ENCODE assay signal across 19 cellular contexts in genomic region chr20:57980526-57980925, GRCh38.
DNase-seq lines count a peak whose midpoint lies in the region; ATAC-seq and TF ChIP-seq lines count a peak whose summit lies in the region.
"Had no signal": no experiment of that assay in that cellular context is flagged by ENCODE, and none has a peak within 500 bp of the region (broad histone marks: within the 10 kb centered on the region; RNA-seq: fewer than 3 reads in every experiment).

No MANE protein-coding gene starts in this region.

- H3K23ac ChIP-seq in neuronal stem cell (ENCODE audit: low read depth, low read length, poor library complexity) = no peak overlapping the region

- H3K4me1 Mint-ChIP-seq in stimulated activated naive CD8-positive, alpha-beta T cell treated with anti-CD3 and anti-CD28 coated beads, Interleukin-15, amount 100 ng/mL, for 72 hours = no peaks in the 10 kb centered on the region
- H3K4me1 Mint-ChIP-seq in brain = peaks cover 61% of the 10 kb centered on the region

- H3K36me3 Mint-ChIP-seq in brain = no peaks in the 10 kb centered on the region
- no peaks in the 10 kb centered on the region for H3K36me3 Mint-ChIP-seq in activated naive CD4-positive, alpha-beta T cell treated with anti-CD3 and anti-CD28 coated beads, Interleukin-2, amount 50 U/mL, for 72 hours

- no peak overlapping the region for H2BK12ac ChIP-seq in neuronal stem cell (ENCODE audit: low read length)

- H3K4me1 ChIP-seq in neuronal stem cell (ENCODE audit: control insufficient read depth in 2 of 2, insufficient read depth in 1 of 2, low read depth in 1 of 2, low read length in 2 of 2) = peaks cover 3 to 12% of the 10 kb centered on the region in 2 donors

- peak overlapping the region; percentile 20 to 61 for H3K27ac Mint-ChIP-seq in stimulated activated naive CD8-positive, alpha-beta T cell treated with anti-CD3 and anti-CD28 coated beads, Interleukin-15, amount 100 ng/mL, for 72 hours
- H3K27ac Mint-ChIP-seq in brain = peak overlapping the region in 3 of 5 experiments; percentile 41 to 73 (median 61)
- no peak overlapping the region for H3K27ac Mint-ChIP-seq in activated naive CD4-positive, alpha-beta T cell treated with anti-CD3 and anti-CD28 coated beads, Interleukin-2, amount 50 U/mL, for 72 hours

- no peak overlapping the region for H3K18ac ChIP-seq in neuronal stem cell (ENCODE audit: low read length)

- no peak for DNase-seq in stimulated activated naive CD8-positive, alpha-beta T cell treated with anti-CD3 and anti-CD28 coated beads, Interleukin-15, amount 100 ng/mL, for 72 hours
- DNase-seq in stimulated activated naive CD8-positive, alpha-beta T cell treated with anti-CD3 and anti-CD28 coated beads, Interleukin-15, Interleukin-2, amounts not matched to agents 100 U/mL and 50 U/mL, for 24 hours = no peak
- DNase-seq in neuronal stem cell (ENCODE audit: low spot score) = no peak
- DNase-seq in effector CD4-positive, alpha-beta T cell = no peak
- DNase-seq in MV-4-11 (lab: John Stamatoyannopoulos, UW) = no peak
- DNase-seq in activated naive CD4-positive, alpha-beta T cell treated with anti-CD3 and anti-CD28 coated beads, Interleukin-2, amount 50 U/mL, for 72 hours (ENCODE audit: low spot score in 2 of 2) = no peak
- DNase-seq: DND-41, GDM1, MG63, NCI-H1105, NCI-H187, NCI-H446 treated with DMSO at 0.1 percent for 48 hours, NCI-H748 treated with DMSO at 0.1 percent for 48 hours, PC-9 had no signal

- no peak overlapping the region for H3K14ac ChIP-seq in neuronal stem cell (ENCODE audit: low read length)

- H3K4ac ChIP-seq in neuronal stem cell (ENCODE audit: low read length) = no peak overlapping the region

- ATAC-seq in stimulated activated naive CD8-positive, alpha-beta T cell treated with anti-CD3 and anti-CD28 coated beads, Interleukin-15, amount 100 ng/mL, for 72 hours = no peak
- ATAC-seq in stimulated activated naive CD8-positive, alpha-beta T cell treated with anti-CD3 and anti-CD28 coated beads, Interleukin-15, Interleukin-2, amounts not matched to agents 100 U/mL and 50 U/mL, for 24 hours = no peak
- no peak for ATAC-seq in activated naive CD4-positive, alpha-beta T cell treated with anti-CD3 and anti-CD28 coated beads, Interleukin-2, amount 50 U/mL, for 72 hours
- ATAC-seq: GM12878, HCT116 had no signal

- no peak for TF ChIP-seq CTCF in brain (conservative IDR thresholded peaks at IDR 0.05)

- H2BK120ac ChIP-seq in neuronal stem cell (ENCODE audit: low read depth, low read length) = no peak overlapping the region

- H3K27me3 ChIP-seq in neuronal stem cell (ENCODE audit: control insufficient read depth in 3 of 3, insufficient read depth in 3 of 3, low read depth in 1 of 3, low read length in 3 of 3) = peaks cover 0 to 28% (median 0%) of the 10 kb centered on the region in 3 experiments
- H3K27me3 ChIP-seq: MG63 had no signal

- H3K4me3 ChIP-seq in neuronal stem cell (ENCODE audit: low read length in 2 of 2) = no peak overlapping the region
- H3K4me3 ChIP-seq: GM12878, MG63, PC-9 had no signal

- H2AFZ ChIP-seq in neuronal stem cell (ENCODE audit: low read length) = peak overlapping the region; percentile 7
- H2AFZ ChIP-seq: PC-9 had no signal

- H3K27ac ChIP-seq in neuronal stem cell (replicated peaks; ENCODE audit: low read length) = no peak overlapping the region
- H3K27ac ChIP-seq: C4-2B, KMS-11, PC-9 had no signal

- peaks cover 0 to 2% of the 10 kb centered on the region in 2 donors for H3K9me3 ChIP-seq in neuronal stem cell (replicated peaks in 1 of 2; ENCODE audit: control insufficient read depth in 2 of 2, insufficient read depth in 1 of 2, low read depth in 1 of 2, low read length in 2 of 2)
- H3K9me3 ChIP-seq: MG63 had no signal

- WGBS in neuronal stem cell (ENCODE audit: extremely low coverage in 2 of 2, insufficient read length in 2 of 2, insufficient replicate concordance in 1 of 2), 2 donors = no CpG with 5 or more reads among the region's 8 CpGs

- no peak overlapping the region for H2BK15ac ChIP-seq in neuronal stem cell (ENCODE audit: low read length)

- H3K36me3 ChIP-seq in neuronal stem cell (replicated peaks in 1 of 2; ENCODE audit: control insufficient read depth in 2 of 2, insufficient read depth in 2 of 2, low read length in 2 of 2) = no peaks in the 10 kb centered on the region
- H3K36me3 ChIP-seq: MG63 had no signal

- no peak overlapping the region for H2BK5ac ChIP-seq in neuronal stem cell (ENCODE audit: low read length)

- no peak overlapping the region for H3K4me2 ChIP-seq in neuronal stem cell (ENCODE audit: insufficient read depth, low read length, poor library complexity, severe bottlenecking)
- H3K4me2 ChIP-seq: KMS-11, PC-9 had no signal

- H3K9ac ChIP-seq in neuronal stem cell (ENCODE audit: low read depth, low read length, poor library complexity) = no peak overlapping the region
- H3K9ac ChIP-seq: KMS-11 had no signal

- H3K9me3 Mint-ChIP-seq in stimulated activated naive CD8-positive, alpha-beta T cell treated with anti-CD3 and anti-CD28 coated beads, Interleukin-15, amount 100 ng/mL, for 72 hours = no peaks in the 10 kb centered on the region
- peaks cover 0 to 2% (median 0%) of the 10 kb centered on the region in 5 experiments for H3K9me3 Mint-ChIP-seq in brain
- no peaks in the 10 kb centered on the region for H3K9me3 Mint-ChIP-seq in activated naive CD4-positive, alpha-beta T cell treated with anti-CD3 and anti-CD28 coated beads, Interleukin-2, amount 50 U/mL, for 72 hours

- H4K8ac ChIP-seq in neuronal stem cell (ENCODE audit: low read depth, low read length) = no peak overlapping the region

- H3K27me3 Mint-ChIP-seq in stimulated activated naive CD8-positive, alpha-beta T cell treated with anti-CD3 and anti-CD28 coated beads, Interleukin-15, amount 100 ng/mL, for 72 hours = no peaks in the 10 kb centered on the region
- peaks cover 9% of the 10 kb centered on the region for H3K27me3 Mint-ChIP-seq in brain

- no peak overlapping the region for H4K91ac ChIP-seq in neuronal stem cell (ENCODE audit: low read depth, low read length, poor library complexity)

- H3K4me3 Mint-ChIP-seq in stimulated activated naive CD8-positive, alpha-beta T cell treated with anti-CD3 and anti-CD28 coated beads, Interleukin-15, amount 100 ng/mL, for 72 hours = no peak overlapping the region
- peak overlapping the region in 1 of 5 experiments; percentile 12 for H3K4me3 Mint-ChIP-seq in brain

- H3K79me1 ChIP-seq in neuronal stem cell (ENCODE audit: low read depth, low read length) = no peaks in the 10 kb centered on the region

- no peak overlapping the region for H2AK5ac ChIP-seq in neuronal stem cell (ENCODE audit: low read depth, low read length)

Comparison
In these comparisons a context has a peak if more than half of its experiments do, and no peak if none do; other contexts are left out.
1. H3K27ac Mint-ChIP-seq: peak in stimulated activated naive CD8-positive, alpha-beta T cell treated with anti-CD3 and anti-CD28 coated beads, Interleukin-15, amount 100 ng/mL, for 72 hours (2 of 2) and brain (3 of 5); none in activated naive CD4-positive, alpha-beta T cell treated with anti-CD3 and anti-CD28 coated beads, Interleukin-2, amount 50 U/mL, for 72 hours (0 of 2).